ENCODE assay signal across 19 cellular contexts in genomic region chr5:113660848-113661247, GRCh38.
DNase-seq lines count a peak whose midpoint lies in the region; ATAC-seq and TF ChIP-seq lines count a peak whose summit lies in the region.
"Had no signal": no experiment of that assay in that cellular context is flagged by ENCODE, and none has a peak within 500 bp of the region (broad histone marks: within the 10 kb centered on the region; RNA-seq: fewer than 3 reads in every experiment).

No MANE protein-coding gene starts in this region.

- peaks cover 6% of the 10 kb centered on the region for H3K4me1 Mint-ChIP-seq in WTC11
- peaks cover 20% of the 10 kb centered on the region for H3K4me1 Mint-ChIP-seq in glutamatergic neuron (ENCODE audit: low read depth, unreplicated experiment)
- H3K4me1 Mint-ChIP-seq: CD14-positive monocyte; CD8-positive, alpha-beta memory T cell had no signal

- CTCF ChIA-PET in WTC11 (lab: Charles Lee): interaction anchor here (1.3 to 2.1 kb wide), 2 partner anchors 18 to 48 kb away, joined by 6 to 18 read pairs; no protein-coding TSS in a partner anchor

- H3K9me3 Mint-ChIP-seq in WTC11: peaks cover 7% of the 10 kb centered on the region
- H3K9me3 Mint-ChIP-seq in glutamatergic neuron (ENCODE audit: unreplicated experiment): no peaks in the 10 kb centered on the region
- H3K9me3 Mint-ChIP-seq: CD4-positive, alpha-beta T cell; GM23338; H9 had no signal

- DNase-seq in DMS 273 (lab: John Stamatoyannopoulos, UW; ENCODE audit: unreplicated experiment) (peak; percentile 22), DMS 273 treated with DMSO at 0.1 percent for 48 hours (lab: John Stamatoyannopoulos, UW) (no peak), Ammon's horn (ENCODE audit: low spot score) (peak; percentile 25), WTC11 (ENCODE audit: low spot score) (no peak), glutamatergic neuron (no peak), MV-4-11 (lab: John Stamatoyannopoulos, UW) (no peak), medulla oblongata (ENCODE audit: extremely low spot score) (no peak), NCI-H510A (lab: John Stamatoyannopoulos, UW) (no peak)
- DNase-seq: BE2C; CD4-positive, alpha-beta T cell; CD8-positive, alpha-beta memory T cell; DMS79; EL; GDM1; H9 had no signal

- H3K27ac Mint-ChIP-seq in WTC11 (0 out of 2 replicates have a peak overlapping the region, but pooled peaks have one; percentile 25), glutamatergic neuron (ENCODE audit: unreplicated experiment) (peak overlapping the region; percentile 71)
- H3K27ac Mint-ChIP-seq: CD14-positive monocyte; CD4-positive, alpha-beta T cell; CD8-positive, alpha-beta memory T cell; GM23338; H9 had no signal

- POLR2A ChIA-PET in WTC11 (lab: Charles Lee): no interaction called here

- ATAC-seq in WTC11: no peak
- ATAC-seq: GM12878, HCT116 had no signal

- H3K36me3 Mint-ChIP-seq in WTC11 (no peaks in the 10 kb centered on the region), glutamatergic neuron (ENCODE audit: unreplicated experiment) (no peaks in the 10 kb centered on the region)
- H3K36me3 Mint-ChIP-seq: CD14-positive monocyte; CD8-positive, alpha-beta memory T cell had no signal

- H3K4me3 Mint-ChIP-seq in WTC11 (no peak overlapping the region), glutamatergic neuron (ENCODE audit: unreplicated experiment) (peak overlapping the region; percentile 21)
- H3K4me3 Mint-ChIP-seq: CD14-positive monocyte; CD4-positive, alpha-beta T cell; CD8-positive, alpha-beta memory T cell; GM23338; H9 had no signal

- TF ChIP-seq CTCF in WTC11 (IDR thresholded peaks at IDR 0.05): no peak
- no peak for TF ChIP-seq CTCF in glutamatergic neuron (IDR thresholded peaks at IDR 0.05; ENCODE audit: partially characterized antibody, unreplicated experiment)

- no peaks in the 10 kb centered on the region for H3K27me3 Mint-ChIP-seq in WTC11 (ENCODE audit: low read depth)
- no peaks in the 10 kb centered on the region for H3K27me3 Mint-ChIP-seq in glutamatergic neuron (ENCODE audit: unreplicated experiment)

TF ChIP-seq in WTC11, 78 proteins besides CTCF, POLR2A, EP300 and RAD21:
- no peak for TF ChIP-seq GABPB1 (CRISPR knock-in tag; IDR thresholded peaks at IDR 0.05)
- no peak for TF ChIP-seq ZNF532 (CRISPR knock-in tag; IDR thresholded peaks at IDR 0.05; ENCODE audit: borderline replicate concordance)
- no peak for TF ChIP-seq NFYB (CRISPR knock-in tag; conservative IDR thresholded peaks at IDR 0.05; ENCODE audit: low read depth)
- TF ChIP-seq ZNF671 (CRISPR knock-in tag; IDR thresholded peaks at IDR 0.05): no peak
- no peak for TF ChIP-seq NR1H2 (CRISPR knock-in tag; IDR thresholded peaks at IDR 0.05)
- TF ChIP-seq TP53 (CRISPR knock-in tag; IDR thresholded peaks at IDR 0.05): no peak
- TF ChIP-seq PRRX2 (CRISPR knock-in tag; IDR thresholded peaks at IDR 0.05): no peak
- no peak for TF ChIP-seq ZNF317 (CRISPR knock-in tag; IDR thresholded peaks at IDR 0.05; ENCODE audit: borderline replicate concordance, low read depth)

Comparison
In these comparisons a context has a peak if more than half of its experiments do, and no peak if none do; other contexts are left out.
1. DNase-seq: peak in DMS 273 (single experiment) and Ammon's horn (single experiment); none in DMS 273 treated with DMSO at 0.1 percent for 48 hours (single experiment), WTC11 (single experiment), glutamatergic neuron (single experiment), MV-4-11 (single experiment), medulla oblongata (single experiment) and NCI-H510A (single experiment).